Comparison of ENCODE assay signal across 28 cellular contexts in genomic region chr6:100514603-100515002, GRCh38. TPM values are rescaled to one million over a fixed set of nuclear protein-coding genes. Genes with fewer than 3 reads are reported as not detected.
DNase-seq lines count a peak whose midpoint lies in the region; ATAC-seq, FAIRE-seq and TF ChIP-seq lines count a peak whose summit lies in the region.
"Had no signal": no experiment of that assay in that cellular context is flagged by ENCODE, and none has a peak within 500 bp of the region (broad histone marks: within the 10 kb centered on the region; RNA-seq: fewer than 3 reads in every experiment).

No MANE protein-coding gene starts in this region.

- H3K4me1 ChIP-seq in SK-N-SH (ENCODE audit: control insufficient read depth in 1 of 2, insufficient read depth in 2 of 2, low read depth in 1 of 2, low read length in 1 of 2), result peaks cover 0 to 13% of the 10 kb centered on the region in 2 experiments; a peak in 2 of 4 replicates
- no peaks in the 10 kb centered on the region for H3K4me1 ChIP-seq in keratinocyte (ENCODE audit: control insufficient read depth, extremely low read depth, insufficient read depth, low read length)
- H3K4me1 ChIP-seq: BLaER1 had no signal

- H3K27me3 ChIP-seq in SK-N-SH (ENCODE audit: insufficient read depth), result no peaks in the 10 kb centered on the region
- no peaks in the 10 kb centered on the region for H3K27me3 ChIP-seq in keratinocyte (ENCODE audit: control insufficient read depth, extremely low read depth, insufficient read depth, low read length)
- H3K27me3 ChIP-seq: BE2C, BLaER1 had no signal

- H3K9me3 ChIP-seq in SK-N-SH, result no peaks in the 10 kb centered on the region
- no peaks in the 10 kb centered on the region for H3K9me3 ChIP-seq in keratinocyte (ENCODE audit: control insufficient read depth, low read depth, low read length)
- H3K9me3 ChIP-seq: BE2C, BLaER1 had no signal

- H3K36me3 ChIP-seq in SK-N-SH (replicated peaks in 1 of 2; ENCODE audit: control insufficient read depth in 1 of 2, insufficient read depth in 2 of 2, low read length in 1 of 2), result peaks cover 31 to 34% of the 10 kb centered on the region in 2 experiments
- peaks cover 7% of the 10 kb centered on the region in 2 experiments for H3K36me3 ChIP-seq in keratinocyte (ENCODE audit: control insufficient read depth in 2 of 2, extremely low read depth in 1 of 2, insufficient read depth in 2 of 2, low read length in 2 of 2)
- H3K36me3 ChIP-seq: BE2C had no signal

- TF ChIP-seq CTCF in SK-N-SH (IDR thresholded peaks at IDR 0.05) (no peak), keratinocyte (optimal IDR thresholded peaks at IDR 0.05 in 1 of 3, IDR thresholded peaks at IDR 0.05 in 1 of 3, conservative IDR thresholded peaks at IDR 0.05 in 1 of 3; ENCODE audit: extremely low read depth in 1 of 3, insufficient read depth in 2 of 3, low read length in 3 of 3) (no peak)

- no peak overlapping the region for H2AFZ ChIP-seq in SK-N-SH (ENCODE audit: low read depth)
- H2AFZ ChIP-seq in keratinocyte (ENCODE audit: control insufficient read depth, low read length), result no peak overlapping the region

- H3K27ac ChIP-seq in SK-N-SH (ENCODE audit: low read depth in 2 of 2, low read length in 1 of 2) (no peak overlapping the region), keratinocyte (ENCODE audit: control insufficient read depth, insufficient read depth, low read length) (no peak overlapping the region)
- H3K27ac ChIP-seq: 22Rv1, BLaER1 had no signal

- H3K4me3 ChIP-seq in SK-N-SH (ENCODE audit: low read depth in 2 of 2, low read length in 1 of 2), result no peak overlapping the region
- no peak overlapping the region for H3K4me3 ChIP-seq in keratinocyte (ENCODE audit: control insufficient read depth in 2 of 3, extremely low read depth in 1 of 3, insufficient read depth in 2 of 3, low read depth in 1 of 3, low read length in 3 of 3)
- H3K4me3 ChIP-seq: BLaER1, GM12878 had no signal

- CTCF ChIA-PET in SK-N-SH (lab: Yijun Ruan, JAX), result no interaction called here

- H3K9me1 ChIP-seq in keratinocyte (ENCODE audit: control insufficient read depth, extremely low read depth, insufficient read depth, low read length), result no peaks in the 10 kb centered on the region

- H4K20me1 ChIP-seq in SK-N-SH (ENCODE audit: insufficient read depth) (no peaks in the 10 kb centered on the region), keratinocyte (ENCODE audit: control insufficient read depth, extremely low read depth, insufficient read depth, low read length) (no peaks in the 10 kb centered on the region)
- H4K20me1 ChIP-seq: BLaER1 had no signal

- 85% methylated on average over 3 of the region's 3 CpGs for WGBS in SK-N-SH (ENCODE audit: low lambda C conversion rate)

- no peak for TF ChIP-seq EP300 in SK-N-SH (IDR thresholded peaks at IDR 0.05; ENCODE audit: borderline replicate concordance in 1 of 2, low read depth in 1 of 2, low read length in 1 of 2)

- DNase-seq in DMS 273 (lab: John Stamatoyannopoulos, UW; ENCODE audit: unreplicated experiment) (peak; percentile 18), DMS 273 treated with DMSO at 0.1 percent for 48 hours (lab: John Stamatoyannopoulos, UW) (no peak), SK-N-SH (peak; percentile 17), cerebellar cortex (ENCODE audit: low spot score) (peak; percentile 9), keratinocyte (ENCODE audit: low read depth, low spot score) (no peak)
- DNase-seq: ACHN; BE2C; C1 segment of cervical spinal cord; CD4-positive, alpha-beta memory T cell; CD4-positive, CD25-positive, alpha-beta regulatory T cell; CD8-positive, alpha-beta memory T cell; COR-L47; DMS153; DMS53; DMS79; DND-41; EL; GDM1 had no signal

- H3K9me2 ChIP-seq in SK-N-SH, result no peaks in the 10 kb centered on the region

- no peak overlapping the region for H3K4me2 ChIP-seq in SK-N-SH
- no peak overlapping the region for H3K4me2 ChIP-seq in keratinocyte (ENCODE audit: control insufficient read depth, extremely low read depth, insufficient read depth, low read depth, low read length)
- H3K4me2 ChIP-seq: BLaER1 had no signal

- POLR2A ChIA-PET in SK-N-SH (lab: Yijun Ruan, JAX), result no interaction called here

- dilution Hi-C loops in keratinocyte (cut with MboI; ENCODE audit: extremely low pct_ligation_motif_present, low sequenced_read_pairs), result no loop called here

- H3K9ac ChIP-seq in SK-N-SH (no peak overlapping the region), keratinocyte (ENCODE audit: control insufficient read depth, extremely low read depth, insufficient read depth, low read length) (no peak overlapping the region)
- H3K9ac ChIP-seq: BLaER1 had no signal

- H3K79me2 ChIP-seq in SK-N-SH (ENCODE audit: insufficient read depth) (no peaks in the 10 kb centered on the region), keratinocyte (ENCODE audit: control insufficient read depth, insufficient read depth, low read length) (no peaks in the 10 kb centered on the region)

- no peak for ATAC-seq in SK-N-SH treated with all-trans-retinoic acid at 6 μM for 48 hours
- no peak for ATAC-seq in GM19397 (IDR thresholded peaks at IDR 0.05; ENCODE audit: unreplicated experiment)
- no peak for ATAC-seq in HG03135 (IDR thresholded peaks at IDR 0.05; ENCODE audit: unreplicated experiment)
- ATAC-seq: GM12878 had no signal

- no peak for TF ChIP-seq RAD21 in SK-N-SH (IDR thresholded peaks at IDR 0.05; ENCODE audit: low read length)

- peaks cover 7% of the 10 kb centered on the region for H3F3A ChIP-seq in SK-N-SH (replicated peaks; ENCODE audit: insufficient read depth)

- peak; percentile 43 for FAIRE-seq in keratinocyte (lab: Jason Lieb, UNC)
- FAIRE-seq: GM12892, GM18507 had no signal

TF ChIP-seq in SK-N-SH, 30 proteins besides CTCF, POLR2A, EP300 and RAD21:
- TF ChIP-seq GATA2 (CRISPR knock-in tag; IDR thresholded peaks at IDR 0.05) (peak; percentile 65), GABPA (IDR thresholded peaks at IDR 0.05; ENCODE audit: low read depth) (no peak)

TF ChIP-seq in SK-N-SH treated with all-trans-retinoic acid at 6 μM for 48 hours, 23 proteins besides CTCF, POLR2A, EP300 and RAD21 (continues in another document):
- TF ChIP-seq PPARA (CRISPR knock-in tag; IDR thresholded peaks at IDR 0.05; ENCODE audit: borderline replicate concordance), result no peak
- no peak for TF ChIP-seq TCF4 (CRISPR knock-in tag; IDR thresholded peaks at IDR 0.05; ENCODE audit: borderline replicate concordance)
- no peak for TF ChIP-seq ZNF8 (CRISPR knock-in tag; IDR thresholded peaks at IDR 0.05)
- no peak for TF ChIP-seq ZFP3 (CRISPR knock-in tag; IDR thresholded peaks at IDR 0.05)
- TF ChIP-seq POU6F1 (CRISPR knock-in tag; IDR thresholded peaks at IDR 0.05; ENCODE audit: borderline replicate concordance, low read depth), result no peak
- no peak for TF ChIP-seq BACH2 (CRISPR knock-in tag; IDR thresholded peaks at IDR 0.05; ENCODE audit: borderline replicate concordance)
- no peak for TF ChIP-seq TOX (CRISPR knock-in tag; IDR thresholded peaks at IDR 0.05; ENCODE audit: borderline replicate concordance)
- no peak for TF ChIP-seq ARNTL (CRISPR knock-in tag; IDR thresholded peaks at IDR 0.05; ENCODE audit: borderline replicate concordance, low read depth)
- TF ChIP-seq, protein P1, sequence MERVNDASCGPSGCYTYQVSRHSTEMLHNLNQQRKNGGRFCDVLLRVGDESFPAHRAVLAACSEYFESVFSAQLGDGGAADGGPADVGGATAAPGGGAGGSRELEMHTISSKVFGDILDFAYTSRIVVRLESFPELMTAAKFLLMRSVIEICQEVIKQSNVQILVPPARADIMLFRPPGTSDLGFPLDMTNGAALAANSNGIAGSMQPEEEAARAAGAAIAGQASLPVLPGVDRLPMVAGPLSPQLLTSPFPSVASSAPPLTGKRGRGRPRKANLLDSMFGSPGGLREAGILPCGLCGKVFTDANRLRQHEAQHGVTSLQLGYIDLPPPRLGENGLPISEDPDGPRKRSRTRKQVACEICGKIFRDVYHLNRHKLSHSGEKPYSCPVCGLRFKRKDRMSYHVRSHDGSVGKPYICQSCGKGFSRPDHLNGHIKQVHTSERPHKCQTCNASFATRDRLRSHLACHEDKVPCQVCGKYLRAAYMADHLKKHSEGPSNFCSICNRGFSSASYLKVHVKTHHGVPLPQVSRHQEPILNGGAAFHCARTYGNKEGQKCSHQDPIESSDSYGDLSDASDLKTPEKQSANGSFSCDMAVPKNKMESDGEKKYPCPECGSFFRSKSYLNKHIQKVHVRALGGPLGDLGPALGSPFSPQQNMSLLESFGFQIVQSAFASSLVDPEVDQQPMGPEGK (CRISPR knock-in tag; IDR thresholded peaks at IDR 0.05; ENCODE audit: borderline replicate concordance), result no peak
- TF ChIP-seq ESRRG (CRISPR knock-in tag; IDR thresholded peaks at IDR 0.05), result no peak
- no peak for TF ChIP-seq ZNF565 (CRISPR knock-in tag; conservative IDR thresholded peaks at IDR 0.05; ENCODE audit: low read depth)
- TF ChIP-seq OSR1 (CRISPR knock-in tag; IDR thresholded peaks at IDR 0.05), result no peak
- TF ChIP-seq ZC3H10 (CRISPR knock-in tag; IDR thresholded peaks at IDR 0.05), result no peak
- no peak for TF ChIP-seq RARB (CRISPR knock-in tag; IDR thresholded peaks at IDR 0.05)
- TF ChIP-seq SNAI2 (CRISPR knock-in tag; IDR thresholded peaks at IDR 0.05), result no peak
- TF ChIP-seq ZFP30 (CRISPR knock-in tag; IDR thresholded peaks at IDR 0.05), result no peak
- no peak for TF ChIP-seq ISL1 (CRISPR knock-in tag; IDR thresholded peaks at IDR 0.05)

RNA-seq across cellular contexts. Expression of gene SIM1, which starts 49.9 kb away (rescaled TPM):
- polyA plus RNA-seq in SK-N-SH (2012; rRNA removed) (0.02 TPM in 1 of 2 replicates, not detected in the other), keratinocyte (not detected in 3 replicates)
- 0.01 and 0.03 TPM in 2 replicates for polyA plus RNA-seq in SK-N-SH (2012; cell fraction: cytosol; rRNA removed)
- polyA plus RNA-seq in SK-N-SH (2012; cell fraction: nucleus; rRNA removed), result 0.01 TPM in 1 of 2 replicates, not detected in the other
- not detected for polyA plus RNA-seq in keratinocyte (2011; ENCODE audit: low read depth)
- polyA plus RNA-seq in keratinocyte (2011; cell fraction: cytosol; rRNA removed), result not detected in 2 replicates
- not detected in 2 replicates for polyA plus RNA-seq in keratinocyte (2011; cell fraction: nucleus; rRNA removed)
- not detected in 2 replicates for polyA plus RNA-seq in keratinocyte (2012; ENCODE audit: low replicate concordance)
- not detected in 3 replicates for polyA minus RNA-seq in keratinocyte
- polyA minus RNA-seq in keratinocyte (2011; cell fraction: cytosol; rRNA and poly(A)+ RNA removed), result not detected
- polyA minus RNA-seq in keratinocyte (2011; cell fraction: nucleus; rRNA and poly(A)+ RNA removed), result not detected in 2 replicates
- polyA plus RNA-seq: AG04450; CD14-positive monocyte; CD4-positive, alpha-beta memory T cell; CD8-positive, alpha-beta memory T cell; GM12878 had no signal

Comparison
In these comparisons a context has a peak if more than half of its experiments do, and no peak if none do; other contexts are left out.
1. DNase-seq: peak in DMS 273 (single experiment), SK-N-SH (single experiment) and cerebellar cortex (single experiment); none in DMS 273 treated with DMSO at 0.1 percent for 48 hours (single experiment) and keratinocyte (single experiment).